8 cellular contexts compared by ENCODE assay signal in genomic region chr2:189783927-189784867, GRCh38. TPM values are rescaled to one million over a fixed set of nuclear protein-coding genes. Genes with fewer than 3 reads are reported as not detected.
A peak's percentile ranks its signal among the peaks of the same experiment; 100 is the strongest.
DNase-seq lines count a peak whose midpoint lies in the region; ATAC-seq and TF ChIP-seq lines count a peak whose summit lies in the region.

ORMDL1 (minus strand) TSS chr2:189784339; CDS start chr2:189782595, 1,744 bp downstream.
PMS1 (plus strand) TSS chr2:189784450; CDS start chr2:189791810, 7,360 bp downstream.

- DNase-seq in Ammon's horn (ENCODE audit: low spot score) (peak; percentile 99), NCI-H460 (ENCODE audit: extremely low read depth, low read depth) (peak; percentile 93), cerebellar cortex (ENCODE audit: low spot score) (peak; percentile 96), islet precursor cell (peak; percentile 97)
- peak; percentile 96 for DNase-seq in activated CD4-positive, CD25-positive, alpha-beta regulatory T cell treated with anti-CD3 and anti-CD28 coated beads, Interleukin-2, amount 50 U/mL, for 72 hours
- DNase-seq in stimulated activated CD4-positive, alpha-beta T cell treated with anti-CD3 and anti-CD28 coated beads, Interleukin-12 subunit alpha, Interleukin-12 subunit beta, amount 100 ng/mL, for 4 hours = peak; percentile 92

- TF ChIP-seq POLR2A in GM19193 (IDR thresholded peaks at IDR 0.05; ENCODE audit: extremely low read depth, insufficient read depth, insufficient read length) = peak; percentile 96

- peak; percentile 95 for ATAC-seq in HG03432 (IDR thresholded peaks at IDR 0.05; ENCODE audit: unreplicated experiment)

RNA-seq across cellular contexts. Expression of gene ORMDL1, which starts in this region (rescaled TPM):
- 121 and 138 TPM in 2 replicates for total RNA-seq in NCI-H460 (2014; rRNA removed; shearing (Covaris generic))
- 103 and 128 TPM in 2 replicates for polyA plus RNA-seq in NCI-H460 (2014; cell fraction: nucleus; rRNA removed)

RNA-seq across cellular contexts. Expression of gene PMS1, which starts in this region (rescaled TPM):
- total RNA-seq in NCI-H460 (2014; rRNA removed; shearing (Covaris generic)) = 31.0 and 32.0 TPM in 2 replicates
- polyA plus RNA-seq in NCI-H460 (2014; cell fraction: nucleus; rRNA removed) = 29.7 and 34.6 TPM in 2 replicates

Comparison
In these comparisons a context has a peak if more than half of its experiments do, and no peak if none do; other contexts are left out.
1. Peak in every context shown above with its lines: DNase-seq and ATAC-seq.